In genomic region chr5:157648275-157648990, GRCh38 we compare ENCODE assay signal across 19 cellular contexts. TPM values are rescaled to one million over a fixed set of nuclear protein-coding genes. Genes with fewer than 3 reads are reported as not detected.
DNase-seq lines count a peak whose midpoint lies in the region; ATAC-seq and TF ChIP-seq lines count a peak whose summit lies in the region.
"Had no signal": no experiment of that assay in that cellular context is flagged by ENCODE, and none has a peak within 500 bp of the region (broad histone marks: within the 10 kb centered on the region; RNA-seq: fewer than 3 reads in every experiment).

No MANE protein-coding gene starts in this region.

- no peak overlapping the region for H3K4me3 ChIP-seq in astrocyte of the spinal cord (ENCODE audit: low read depth, low read length)

- ATAC-seq in HG03457 (IDR thresholded peaks at IDR 0.05; ENCODE audit: unreplicated experiment) (no peak), HG03039 (IDR thresholded peaks at IDR 0.05; ENCODE audit: unreplicated experiment) (no peak)
- ATAC-seq in natural killer cell treated with Interleukin-12 subunit alpha and Interleukin-12 subunit beta and Interleukin-15 and Interleukin-18, amount 100 ng/mL, for 72 hours: no peak

- DNase-seq in HCEC 1CT (peak; percentile 34), RPMI7951 (ENCODE audit: low read depth) (peak; percentile 17), astrocyte of the spinal cord (ENCODE audit: low read depth, low spot score) (peak; percentile 42), renal cortical epithelial cell (ENCODE audit: low read depth) (peak; percentile 45), NCI-H2227 treated with DMSO at 0.1 percent for 48 hours (lab: John Stamatoyannopoulos, UW) (no peak)
- no peak for DNase-seq in natural killer cell treated with Interleukin-12 subunit alpha and Interleukin-12 subunit beta and Interleukin-15 and Interleukin-18, amount 100 ng/mL, for 72 hours (ENCODE audit: low spot score)
- DNase-seq: CD4-positive, alpha-beta memory T cell; DMS153; H7; MV-4-11; NCI-H1417; NCI-H187; NCI-H2107; NCI-H510A treated with DMSO at 0.1 percent for 48 hours; NCI-H774; SHP77 treated with DMSO at 0.1 percent for 48 hours had no signal

- peaks cover 6% of the 10 kb centered on the region for H3K9me3 Mint-ChIP-seq in natural killer cell treated with Interleukin-12 subunit alpha and Interleukin-12 subunit beta and Interleukin-15 and Interleukin-18, amount 100 ng/mL, for 72 hours

- peaks cover 10% of the 10 kb centered on the region for H3K36me3 Mint-ChIP-seq in natural killer cell treated with Interleukin-12 subunit alpha and Interleukin-12 subunit beta and Interleukin-15 and Interleukin-18, amount 100 ng/mL, for 72 hours

- no peak overlapping the region for H3K4me3 Mint-ChIP-seq in natural killer cell treated with Interleukin-12 subunit alpha and Interleukin-12 subunit beta and Interleukin-15 and Interleukin-18, amount 100 ng/mL, for 72 hours
- H3K4me3 Mint-ChIP-seq: CD4-positive, alpha-beta memory T cell had no signal

- in situ Hi-C loops in astrocyte of the spinal cord (cut with HindIII; ENCODE audit: low sequenced_read_pairs): no loop called here

- H3K27ac Mint-ChIP-seq in natural killer cell treated with Interleukin-12 subunit alpha and Interleukin-12 subunit beta and Interleukin-15 and Interleukin-18, amount 100 ng/mL, for 72 hours: no peak overlapping the region

- H3K4me1 Mint-ChIP-seq in natural killer cell treated with Interleukin-12 subunit alpha and Interleukin-12 subunit beta and Interleukin-15 and Interleukin-18, amount 100 ng/mL, for 72 hours (ENCODE audit: low read depth in 2 of 2): peaks cover 10 to 15% of the 10 kb centered on the region in 2 donors

- TF ChIP-seq CTCF in astrocyte of the spinal cord (IDR thresholded peaks at IDR 0.05; ENCODE audit: low read depth, low read length): no peak

- no peaks in the 10 kb centered on the region for H3K27me3 Mint-ChIP-seq in natural killer cell treated with Interleukin-12 subunit alpha and Interleukin-12 subunit beta and Interleukin-15 and Interleukin-18, amount 100 ng/mL, for 72 hours
- H3K27me3 Mint-ChIP-seq: CD4-positive, alpha-beta memory T cell had no signal

RNA-seq across cellular contexts. Expression of gene SOX30, which starts 3.8 kb away (rescaled TPM):
- total RNA-seq in RPMI7951 (2014; rRNA removed; shearing (Covaris generic)): not detected in 2 replicates
- 0.05 and 0.17 TPM in 2 replicates for total RNA-seq in renal cortical epithelial cell
- not detected for total RNA-seq in natural killer cell treated with Interleukin-12 subunit alpha and Interleukin-12 subunit beta and Interleukin-15 and Interleukin-18, amount 100 ng/mL, for 72 hours

RNA-seq across cellular contexts. Expression of gene C5orf52, which starts 22.9 kb away (rescaled TPM):
- total RNA-seq in RPMI7951 (2014; rRNA removed; shearing (Covaris generic)): not detected in 2 replicates
- total RNA-seq in renal cortical epithelial cell: not detected in 2 replicates
- not detected for total RNA-seq in natural killer cell treated with Interleukin-12 subunit alpha and Interleukin-12 subunit beta and Interleukin-15 and Interleukin-18, amount 100 ng/mL, for 72 hours
- total RNA-seq: CD4-positive, alpha-beta memory T cell; H7; OCI-LY7 had no signal

Comparison
In these comparisons a context has a peak if more than half of its experiments do, and no peak if none do; other contexts are left out.
1. DNase-seq: peak in HCEC 1CT (single experiment), RPMI7951 (single experiment), astrocyte of the spinal cord (single experiment) and renal cortical epithelial cell (single experiment); none in NCI-H2227 treated with DMSO at 0.1 percent for 48 hours (single experiment) and natural killer cell treated with Interleukin-12 subunit alpha and Interleukin-12 subunit beta and Interleukin-15 and Interleukin-18, amount 100 ng/mL, for 72 hours (single experiment).